1 cellular context compared by ENCODE assay signal in the genomic region with DNA sequence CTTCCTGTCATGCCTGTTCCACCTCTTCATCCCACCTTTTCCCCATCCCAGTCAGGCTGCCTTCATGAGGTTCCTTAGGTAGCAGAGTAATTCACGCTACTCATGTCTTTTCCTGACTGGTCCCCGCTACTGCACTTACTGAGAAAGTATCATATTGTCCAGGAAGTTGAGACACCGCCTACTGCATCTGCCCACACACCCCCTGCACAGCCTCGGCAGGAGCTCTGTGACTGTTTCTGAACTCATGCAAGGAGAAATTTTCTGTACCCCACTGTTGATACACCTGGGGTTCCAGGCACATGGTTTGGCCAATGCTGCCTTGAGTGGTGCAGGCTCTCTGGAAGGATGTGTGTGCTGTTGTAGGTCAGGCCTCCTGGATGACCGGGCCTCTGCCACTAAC.
TF ChIP-seq lines count a peak whose summit lies in the region.

No MANE protein-coding gene starts in this region.

TF ChIP-seq in IMR-90, 13 proteins besides CTCF, POLR2A, EP300 and RAD21 (continued from another document):
- TF ChIP-seq SMC3 (IDR thresholded peaks at IDR 0.05; ENCODE audit: low read depth, low read length) (no peak), USF2 (IDR thresholded peaks at IDR 0.05; ENCODE audit: low read depth, low read length) (no peak), FOS (IDR thresholded peaks at IDR 0.05; ENCODE audit: low read depth, low read length) (no peak), CHD1 (IDR thresholded peaks at IDR 0.05; ENCODE audit: low read depth, low read length) (no peak)
- TF ChIP-seq, protein P1, sequence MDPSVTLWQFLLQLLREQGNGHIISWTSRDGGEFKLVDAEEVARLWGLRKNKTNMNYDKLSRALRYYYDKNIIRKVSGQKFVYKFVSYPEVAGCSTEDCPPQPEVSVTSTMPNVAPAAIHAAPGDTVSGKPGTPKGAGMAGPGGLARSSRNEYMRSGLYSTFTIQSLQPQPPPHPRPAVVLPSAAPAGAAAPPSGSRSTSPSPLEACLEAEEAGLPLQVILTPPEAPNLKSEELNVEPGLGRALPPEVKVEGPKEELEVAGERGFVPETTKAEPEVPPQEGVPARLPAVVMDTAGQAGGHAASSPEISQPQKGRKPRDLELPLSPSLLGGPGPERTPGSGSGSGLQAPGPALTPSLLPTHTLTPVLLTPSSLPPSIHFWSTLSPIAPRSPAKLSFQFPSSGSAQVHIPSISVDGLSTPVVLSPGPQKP (IDR thresholded peaks at IDR 0.05; ENCODE audit: borderline replicate concordance, low read depth, low read length) = no peak
